In genomic region chr11:70399681-70400112, GRCh38 we compare ENCODE assay signal across 9 cellular contexts. TPM values are rescaled to one million over a fixed set of nuclear protein-coding genes. Genes with fewer than 3 reads are reported as not detected.
DNase-seq lines count a peak whose midpoint lies in the region; ATAC-seq and TF ChIP-seq lines count a peak whose summit lies in the region.
"Had no signal": no experiment of that assay in that cellular context is flagged by ENCODE, and none has a peak within 500 bp of the region (broad histone marks: within the 10 kb centered on the region; RNA-seq: fewer than 3 reads in every experiment).

No MANE protein-coding gene starts in this region.

- peak overlapping the region; percentile 85 for H3K9ac ChIP-seq in skeletal muscle satellite cell (ENCODE audit: low read depth, low read length)

- H3K27ac ChIP-seq in C4-2B, result peak overlapping the region; percentile 88
- H3K27ac ChIP-seq: HL-60 had no signal

- H3K36me3 ChIP-seq in MG63 (peaks cover 28% of the 10 kb centered on the region), skeletal muscle satellite cell (ENCODE audit: insufficient read depth, low read length) (peaks cover 5% of the 10 kb centered on the region)

- H3K4me3 ChIP-seq in MG63 (peak overlapping the region; percentile 85), skeletal muscle satellite cell (ENCODE audit: low read length) (peak overlapping the region; percentile 76)

- ATAC-seq in GM19395 (IDR thresholded peaks at IDR 0.05; ENCODE audit: unreplicated experiment), result no peak
- ATAC-seq in HG03342 (IDR thresholded peaks at IDR 0.05; ENCODE audit: unreplicated experiment), result no peak

- DNase-seq in MG63 (peak; percentile 95), cerebellar cortex (ENCODE audit: low spot score) (peak; percentile 42), iris pigment epithelial cell (ENCODE audit: low read depth) (peak; percentile 98)
- no peak for DNase-seq in stimulated activated CD4-positive, alpha-beta T cell treated with anti-CD3 and anti-CD28 coated beads, Interleukin-4, amount 100 ng/mL, for 24 hours

- TF ChIP-seq CTCF in C4-2B (conservative IDR thresholded peaks at IDR 0.05), result no peak

- H3K27me3 ChIP-seq in MG63 (no peaks in the 10 kb centered on the region), skeletal muscle satellite cell (ENCODE audit: control insufficient read depth, insufficient read depth, low read length) (no peaks in the 10 kb centered on the region)

- H3K9me3 ChIP-seq in MG63 (no peaks in the 10 kb centered on the region), skeletal muscle satellite cell (replicated peaks; ENCODE audit: low read length) (no peaks in the 10 kb centered on the region)

- H3K4me2 ChIP-seq in skeletal muscle satellite cell (ENCODE audit: low read length), result peak overlapping the region; percentile 92

- H3K4me1 ChIP-seq in skeletal muscle satellite cell (ENCODE audit: control insufficient read depth, insufficient read depth, low read length), result peaks cover 31% of the 10 kb centered on the region

RNA-seq across cellular contexts. Expression of gene CTTN, which starts 1.4 kb away (rescaled TPM):
- 153 and 159 TPM in 2 replicates for total RNA-seq in MG63 (2014; rRNA removed; shearing (Covaris generic); ENCODE audit: low replicate concordance)
- total RNA-seq in skeletal muscle satellite cell (2012; rRNA removed), result 296 and 312 TPM in 2 replicates
